Comparison of ENCODE assay signal across 8 cellular contexts in genomic region chr9:69036799-69037198, GRCh38. TPM values are rescaled to one million over a fixed set of nuclear protein-coding genes. Genes with fewer than 3 reads are reported as not detected.
A peak's percentile ranks its signal among the peaks of the same experiment; 100 is the strongest.
DNase-seq lines count a peak whose midpoint lies in the region; ATAC-seq and TF ChIP-seq lines count a peak whose summit lies in the region.

No MANE protein-coding gene starts in this region.

- peak overlapping the region; percentile 97 for H3K4me3 Mint-ChIP-seq in GM23338

- no peak for DNase-seq in GM23338 (ENCODE audit: low spot score)
- no peak for DNase-seq in SK-N-MC (ENCODE audit: low read depth, low spot score)
- DNase-seq in fibroblast of mammary gland (ENCODE audit: low read depth), result peak; percentile 5
- DNase-seq in retinal pigment epithelial cell (ENCODE audit: low read depth), result no peak
- DNase-seq in HuH-7.5 (ENCODE audit: low spot score), result no peak
- no peak for DNase-seq in HUDEP-2 (lab: John Stamatoyannopoulos, UW; ENCODE audit: unreplicated experiment in 76 of 76)
- no peak for DNase-seq in DMS53 (lab: John Stamatoyannopoulos, UW)

- peak overlapping the region; percentile 98 for H3K4me2 ChIP-seq in GM23338

- ATAC-seq in GM23338 (no peak; the same call in 2 of the 3 replicates), HG03571 (IDR thresholded peaks at IDR 0.05; ENCODE audit: unreplicated experiment) (no peak)

- no peak overlapping the region for H2AFZ ChIP-seq in GM23338

- no peaks in the 10 kb centered on the region for H3K36me3 ChIP-seq in GM23338 (ENCODE audit: insufficient read depth)
- no peaks in the 10 kb centered on the region for H3K36me3 ChIP-seq in SK-N-MC (ENCODE audit: insufficient read depth, low read length)

- H3K4me1 ChIP-seq in GM23338 (ENCODE audit: insufficient read depth), result peaks cover 8% of the 10 kb centered on the region

- peak overlapping the region; percentile 80 for H3K9ac ChIP-seq in SK-N-MC (ENCODE audit: insufficient read length)

- H3K36me3 Mint-ChIP-seq in GM23338 (ENCODE audit: low read depth), result peaks cover 8% of the 10 kb centered on the region; the same call in 2 of the 3 replicates

- peaks cover 10% of the 10 kb centered on the region for H3K4me1 Mint-ChIP-seq in GM23338

- H3K4me3 ChIP-seq in GM23338 (peak overlapping the region; percentile 96), SK-N-MC (peak overlapping the region; percentile 88), fibroblast of mammary gland (ENCODE audit: control insufficient read depth, low read depth, low read length) (peak overlapping the region; percentile 97), retinal pigment epithelial cell (ENCODE audit: low read length) (peak overlapping the region; percentile 93)

- H3K9me3 Mint-ChIP-seq in GM23338, result no peaks in the 10 kb centered on the region

- no peak for TF ChIP-seq CTCF in GM23338 (conservative IDR thresholded peaks at IDR 0.05; ENCODE audit: low read depth in 2 of 2)
- no peak for TF ChIP-seq CTCF in fibroblast of mammary gland (conservative IDR thresholded peaks at IDR 0.05; ENCODE audit: control insufficient read depth, insufficient read depth, low read depth, low read length)
- no peak for TF ChIP-seq CTCF in retinal pigment epithelial cell (conservative IDR thresholded peaks at IDR 0.05; ENCODE audit: low read depth, low read length)

- peaks cover 58% of the 10 kb centered on the region for H3K79me2 ChIP-seq in GM23338 (replicated peaks; ENCODE audit: insufficient read depth)

- peak overlapping the region; percentile 8; the same call in 1 of the 2 replicates for H3K27ac Mint-ChIP-seq in GM23338

- H3K27me3 Mint-ChIP-seq in GM23338 (ENCODE audit: insufficient read depth, low read depth, poor library complexity), result peaks cover 7% of the 10 kb centered on the region

- H3F3A ChIP-seq in GM23338 (replicated peaks; ENCODE audit: low read depth), result peaks cover 10% of the 10 kb centered on the region; the same call in 1 of the 2 replicates

- H3K27ac ChIP-seq in GM23338 (ENCODE audit: low read depth) (peak overlapping the region; percentile 72; the same call in 1 of the 2 replicates), SK-N-MC (no peak overlapping the region)

- H3K27me3 ChIP-seq in GM23338 (ENCODE audit: insufficient read depth), result no peaks in the 10 kb centered on the region

- no peaks in the 10 kb centered on the region for H3K9me3 ChIP-seq in SK-N-MC (ENCODE audit: low read depth, low read length)

- no peaks in the 10 kb centered on the region; the same call in 1 of the 2 replicates for H4K20me1 ChIP-seq in GM23338 (replicated peaks; ENCODE audit: insufficient read depth)

- no peaks in the 10 kb centered on the region for H3K9me2 ChIP-seq in GM23338 (ENCODE audit: insufficient read depth)

TF ChIP-seq in GM23338, 12 proteins besides CTCF, POLR2A, EP300 and RAD21:
- TF ChIP-seq CREB1 (CRISPR knock-in tag; IDR thresholded peaks at IDR 0.05; ENCODE audit: low read depth) (no peak), EZH2 (IDR thresholded peaks at IDR 0.05; ENCODE audit: low read depth, unreplicated experiment) (no peak), NANOG (IDR thresholded peaks at IDR 0.05; ENCODE audit: borderline replicate concordance) (no peak), ETS1 (IDR thresholded peaks at IDR 0.05) (no peak), ZNF331 (CRISPR knock-in tag; IDR thresholded peaks at IDR 0.05; ENCODE audit: low read depth) (no peak), ZNF114 (CRISPR knock-in tag; IDR thresholded peaks at IDR 0.05) (no peak), REST (IDR thresholded peaks at IDR 0.05; ENCODE audit: unreplicated experiment) (no peak)

RNA-seq across cellular contexts. Expression of gene FXN, which starts 1.2 kb away (rescaled TPM):
- 17.8 and 26.1 TPM in 2 replicates for total RNA-seq in GM23338 (2014; rRNA removed; shearing (Covaris generic))
- polyA plus RNA-seq in GM23338 (2016; fragmentation: Nextera tagmentation; extraction: Ambion mirVana), result 55.0 and 66.4 TPM in 2 replicates

RNA-seq across cellular contexts. Expression of gene PRKACG, which starts 22.9 kb away (rescaled TPM):
- not detected in 2 replicates for total RNA-seq in GM23338 (2014; rRNA removed; shearing (Covaris generic))
- polyA plus RNA-seq in GM23338 (2016; fragmentation: Nextera tagmentation; extraction: Ambion mirVana), result not detected in 2 replicates
